17 cellular contexts compared by ENCODE assay signal in the genomic region with DNA sequence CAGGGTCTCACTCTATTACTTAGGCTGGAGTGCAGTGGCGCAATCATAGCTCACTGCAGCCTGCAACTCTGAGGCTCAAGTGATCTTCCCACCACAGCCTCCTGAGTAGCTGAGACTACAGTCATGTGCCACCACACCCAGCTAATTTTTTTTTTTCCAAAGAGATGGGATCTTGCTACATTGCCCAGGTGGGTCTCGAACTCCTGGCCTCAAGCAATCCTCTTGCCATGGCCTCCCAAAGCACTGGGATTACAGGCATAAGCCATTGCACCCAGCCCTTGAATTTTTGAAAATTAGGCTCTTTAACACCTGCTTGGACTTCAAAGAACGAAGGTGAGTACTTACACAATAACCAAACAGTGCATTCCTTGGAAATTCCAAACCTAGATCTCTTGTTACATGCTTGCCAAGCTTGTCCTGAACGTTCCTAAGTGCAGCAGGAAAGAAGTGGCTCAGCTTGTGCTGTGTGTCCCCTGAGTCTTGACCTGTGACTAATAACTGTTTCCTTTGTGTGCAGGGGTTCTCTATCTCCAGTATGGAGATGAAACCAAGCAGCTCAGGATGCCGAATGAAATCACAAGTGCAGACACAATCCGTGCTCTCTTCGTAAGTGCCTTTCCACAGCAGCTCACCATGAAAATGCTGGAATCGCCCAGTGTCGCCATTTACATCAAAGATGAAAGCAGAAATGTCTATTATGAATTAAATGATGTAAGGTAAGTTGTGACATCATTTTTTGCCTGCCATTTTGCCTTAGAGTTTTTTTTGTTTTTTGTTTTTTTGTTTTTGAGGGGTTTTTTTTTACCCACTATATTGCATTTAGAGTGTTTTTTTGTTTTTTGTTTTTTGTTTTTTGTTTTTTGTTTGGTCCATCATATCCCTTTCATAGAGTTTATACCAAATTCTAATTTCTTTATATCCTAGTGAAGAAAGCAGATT.
DNase-seq lines count a peak whose midpoint lies in the region; ATAC-seq, FAIRE-seq and TF ChIP-seq lines count a peak whose summit lies in the region.
"Had no signal": no experiment of that assay in that cellular context is flagged by ENCODE, and none has a peak within 500 bp of the region (broad histone marks: within the 10 kb centered on the region; RNA-seq: fewer than 3 reads in every experiment).

No MANE protein-coding gene starts in this region.

- H3K4me3 ChIP-seq in GM12865 (ENCODE audit: low read depth, low read length) = no peak overlapping the region
- H3K4me3 ChIP-seq in GM12878 = no peak overlapping the region
- H3K4me3 ChIP-seq in mesendoderm (ENCODE audit: low read length) = no peak overlapping the region
- H3K4me3 ChIP-seq: prostate gland, tibial nerve had no signal

- H2AK5ac ChIP-seq in mesendoderm (ENCODE audit: low read length) = no peak overlapping the region

- no peak overlapping the region for H3K18ac ChIP-seq in mesendoderm (ENCODE audit: low read length)

- H3K79me1 ChIP-seq in mesendoderm (ENCODE audit: low read length) = no peaks in the 10 kb centered on the region

- CTCF ChIA-PET in GM12878 (lab: Yijun Ruan, JAX) = interaction anchor here (1.2 to 1.4 kb wide), 2 partner anchors 58 to 72 kb away, joined by 3 read pairs; no protein-coding TSS in a partner anchor

- BruUV-seq in GM12878 (replicated peaks; lab: Mats Ljungman, UMichigan) = no TSS peak

- H3K9ac ChIP-seq in GM12878 (ENCODE audit: control insufficient read depth, insufficient read depth, low read length) (no peak overlapping the region), mesendoderm (ENCODE audit: low read length) (no peak overlapping the region)

- H3K27ac ChIP-seq in GM12878 (ENCODE audit: control insufficient read depth, insufficient read depth) = no peak overlapping the region
- no peak overlapping the region for H3K27ac ChIP-seq in mesendoderm (ENCODE audit: low read depth, low read length)
- H3K27ac ChIP-seq: prostate gland, tibial nerve had no signal

- no peaks in the 10 kb centered on the region for H3K36me3 ChIP-seq in GM12878 (ENCODE audit: control insufficient read depth in 2 of 2, insufficient read depth in 2 of 2, low read length in 1 of 2)
- no peaks in the 10 kb centered on the region for H3K36me3 ChIP-seq in mesendoderm (ENCODE audit: control insufficient read depth, insufficient read depth, low read length)
- H3K36me3 ChIP-seq: prostate gland had no signal

- intact Hi-C loops in GM12878 (cut with micrococcal nuclease; ENCODE audit: unreplicated experiment) = no loop called here

- WGBS in GM12878 (ENCODE audit: insufficient coverage, insufficient replicate concordance, low lambda C conversion rate, missing lambda C conversion rate) = 14% methylated on average over 9 of the region's 9 CpGs
- no CpG with 5 or more reads among the region's 9 CpGs for WGBS in mesendoderm (ENCODE audit: extremely low coverage, insufficient coverage, low lambda C conversion rate)

- H3K27me3 ChIP-seq in GM12878 (replicated peaks in 1 of 2; ENCODE audit: control insufficient read depth in 2 of 2, insufficient read depth in 2 of 2, low read length in 1 of 2) (no peaks in the 10 kb centered on the region), mesendoderm (ENCODE audit: insufficient read depth, low read length, poor library complexity) (no peaks in the 10 kb centered on the region)
- H3K27me3 ChIP-seq: tibial nerve had no signal

- TF ChIP-seq EP300 in GM12878 (IDR thresholded peaks at IDR 0.05; ENCODE audit: borderline replicate concordance in 1 of 2, control insufficient read depth in 1 of 2, low read depth in 2 of 2, low read length in 2 of 2) = no peak

- H4K8ac ChIP-seq in mesendoderm (ENCODE audit: low read depth, low read length) = no peak overlapping the region

- POLR2A ChIA-PET in GM12878 (lab: Charles Lee) = no interaction called here

- ATAC-seq in HG03432 (IDR thresholded peaks at IDR 0.05; ENCODE audit: unreplicated experiment) (peak; percentile 66), GM12878 (peak; percentile 68)

- no peak overlapping the region for H3K4me2 ChIP-seq in GM12878 (ENCODE audit: control insufficient read depth, insufficient read depth)
- no peak overlapping the region for H3K4me2 ChIP-seq in mesendoderm (ENCODE audit: low read length)

- TF ChIP-seq RAD21 in GM12878 (IDR thresholded peaks at IDR 0.05; ENCODE audit: insufficient read depth, low read depth, low read length) = no peak

- no peak overlapping the region for H2BK120ac ChIP-seq in mesendoderm (ENCODE audit: low read depth, low read length)

- H4K5ac ChIP-seq in mesendoderm (ENCODE audit: low read length) = no peak overlapping the region

- no peaks in the 10 kb centered on the region for H3K4me1 ChIP-seq in GM12878 (ENCODE audit: control insufficient read depth, insufficient read depth, low read length)
- no peaks in the 10 kb centered on the region for H3K4me1 ChIP-seq in mesendoderm (ENCODE audit: control insufficient read depth, low read depth, low read length)
- H3K4me1 ChIP-seq: prostate gland, tibial nerve had no signal

- RAD21 ChIA-PET in GM12878 (lab: Charles Lee; ENCODE audit: unreplicated experiment) = interaction anchor here (0.7 kb wide), 1 partner anchor 35 kb away, joined by 3 read pairs; no protein-coding TSS in a partner anchor

- H3K23ac ChIP-seq in mesendoderm (ENCODE audit: low read length) = no peak overlapping the region

- H2BK15ac ChIP-seq in mesendoderm (replicated peaks; ENCODE audit: low read depth) = no peak overlapping the region

- H3K9me3 ChIP-seq in GM12878 (replicated peaks; ENCODE audit: control insufficient read depth, insufficient read depth, low read length) = no peaks in the 10 kb centered on the region
- H3K9me3 ChIP-seq: prostate gland, tibial nerve had no signal

- in situ Hi-C loops in GM12878 (cut with MboI) = no loop called here

- H2AFZ ChIP-seq in GM12878 (ENCODE audit: control insufficient read depth, low read depth, low read length) = no peak overlapping the region

- no peaks in the 10 kb centered on the region for H4K20me1 ChIP-seq in GM12878 (ENCODE audit: control insufficient read depth, insufficient read depth)

- no peak overlapping the region for H3K56ac ChIP-seq in mesendoderm (ENCODE audit: low read length)

- no peak for TF ChIP-seq POLR2A in GM12878 (IDR thresholded peaks at IDR 0.05; ENCODE audit: low read depth, low read length)

- SMC1A ChIA-PET in GM12878 (lab: Charles Lee; ENCODE audit: uncharacterized antibody, unreplicated experiment) = interaction anchor here (0.6 to 2.0 kb wide), 4 partner anchors 13 to 73 kb away, joined by 3 to 4 read pairs (median 3); no protein-coding TSS in a partner anchor

- DNase-seq in GM12865 (ENCODE audit: low read depth) (peak; percentile 38), GM12878 (ENCODE audit: low read depth, low spot score) (no peak), lung microvascular endothelial cell (ENCODE audit: low read depth in 2 of 2) (peak; percentile 17 to 20), DMS153 (lab: John Stamatoyannopoulos, UW) (no peak), mesendoderm (no peak), AG08396 (ENCODE audit: low spot score) (no peak)
- DNase-seq in activated CD4-positive, CD25-positive, alpha-beta regulatory T cell (lab: John Stamatoyannopoulos, UW) = no peak
- DNase-seq: activated T-cell treated with anti-CD3 and anti-CD28 coated beads, Interleukin-2, amount 50 U/mL, for 24 hours; amniotic stem cell; NCI-H1436; NCI-H345; OCI-M1; stimulated activated CD4-positive, alpha-beta T cell treated with anti-CD3 and anti-CD28 coated beads, Interleukin-15, amount 100 ng/mL, for 24 hours; T-helper 1 cell had no signal

- TF ChIP-seq CTCF in GM12865 (IDR thresholded peaks at IDR 0.05; ENCODE audit: insufficient read depth, low read depth, low read length, missing control alignments) (no peak), GM12878 (IDR thresholded peaks at IDR 0.05 in 2 of 3, conservative IDR thresholded peaks at IDR 0.05 in 1 of 3; ENCODE audit: control insufficient read depth in 2 of 3, extremely low read depth in 1 of 3, insufficient read depth in 1 of 3, low read depth in 3 of 3, low read length in 3 of 3) (no peak)

- no peak overlapping the region for H3K4ac ChIP-seq in mesendoderm (ENCODE audit: low read depth, low read length)

- H2BK5ac ChIP-seq in mesendoderm (ENCODE audit: low read length) = no peak overlapping the region

- FAIRE-seq in GM12878 (lab: Jason Lieb, UNC) = no peak

- H3K79me2 ChIP-seq in GM12878 (ENCODE audit: control insufficient read depth, insufficient read depth, low read length) (no peaks in the 10 kb centered on the region), mesendoderm (ENCODE audit: control insufficient read depth, insufficient read depth, low read length) (no peaks in the 10 kb centered on the region)

TF ChIP-seq in GM12878, 131 proteins besides CTCF, POLR2A, EP300 and RAD21:
- TF ChIP-seq SUZ12 (IDR thresholded peaks at IDR 0.05; ENCODE audit: unreplicated experiment) = no peak
- peak; percentile 60; the same call in 1 of the 2 replicates for TF ChIP-seq NR2F1 (conservative IDR thresholded peaks at IDR 0.05)

Comparison
In these comparisons a context has a peak if more than half of its experiments do, and no peak if none do; other contexts are left out.
1. DNase-seq: peak in GM12865 (single experiment) and lung microvascular endothelial cell (2 of 2); none in GM12878 (single experiment), DMS153 (single experiment), activated CD4-positive, CD25-positive, alpha-beta regulatory T cell (0 of 4), mesendoderm (single experiment) and AG08396 (single experiment).